In genomic region chr17:187130-187529, GRCh38 we compare ENCODE assay signal across 28 cellular contexts. TPM values are rescaled to one million over a fixed set of nuclear protein-coding genes. Genes with fewer than 3 reads are reported as not detected.
"Had no signal": no experiment of that assay in that cellular context is flagged by ENCODE, and none has a peak within 500 bp of the region (broad histone marks: within the 10 kb centered on the region; RNA-seq: fewer than 3 reads in every experiment).

No MANE protein-coding gene starts in this region.

- H3K9ac ChIP-seq: SK-N-SH had no signal

- H3K27ac ChIP-seq: body of pancreas had no signal

- H3K4me1 Mint-ChIP-seq: central memory CD8-positive, alpha-beta T cell had no signal

- FAIRE-seq: bronchial epithelial cell, RCC 7860 had no signal

- ATAC-seq: activated CD4-positive, CD25-positive, alpha-beta regulatory T cell treated with anti-CD3 and anti-CD28 coated beads, Interleukin-2, amount 50 U/mL, for 24 hours; activated CD8-positive, alpha-beta T cell treated with anti-CD3 and anti-CD28 coated beads for 36 hours; body of pancreas; PC-3 had no signal

- H3K27ac Mint-ChIP-seq: activated CD8-positive, alpha-beta T cell treated with anti-CD3 and anti-CD28 coated beads for 36 hours had no signal

- H3K27me3 ChIP-seq: body of pancreas had no signal

- H3K4me2 ChIP-seq: SK-N-SH had no signal

- H3K9me3 Mint-ChIP-seq: activated CD8-positive, alpha-beta T cell treated with anti-CD3 and anti-CD28 coated beads for 36 hours; central memory CD8-positive, alpha-beta T cell had no signal

- H3K4me3 Mint-ChIP-seq: activated CD8-positive, alpha-beta T cell treated with anti-CD3 and anti-CD28 coated beads for 36 hours; central memory CD8-positive, alpha-beta T cell had no signal

- H3K4me3 ChIP-seq: body of pancreas had no signal

- DNase-seq: activated CD4-positive, alpha-beta T cell treated with anti-CD3 and anti-CD28 coated beads for 4 hours; activated CD8-positive, alpha-beta memory T cell treated with anti-CD3 and anti-CD28 coated beads, Interleukin-2, amount 50 U/mL, for 4 hours; activated CD8-positive, alpha-beta T cell treated with anti-CD3 and anti-CD28 coated beads for 36 hours; activated naive CD4-positive, alpha-beta T cell treated with anti-CD3 and anti-CD28 coated beads, Interleukin-2, amount 50 U/mL, for 16 hours; activated T-cell treated with anti-CD3 and anti-CD28 coated beads, Interleukin-2, amount 50 U/mL, for 1 hour; body of pancreas; KG1; NCI-H1048; NCI-H146; NCI-H187 treated with DMSO at 0.1 percent for 48 hours; NCI-H2081 treated with DMSO at 0.1 percent for 48 hours; NCI-H2171 treated with DMSO at 0.1 percent for 48 hours; NCI-H226; NCI-H526; NCI-H774; PC-3; SIG-M5; SK-N-SH; T-helper 1 cell had no signal

- H3K9me3 ChIP-seq: body of pancreas, SK-N-SH had no signal

RNA-seq across cellular contexts. Expression of gene DOC2B, which starts 5.7 kb away (rescaled TPM):
- total RNA-seq: activated CD8-positive, alpha-beta T cell treated with anti-CD3 and anti-CD28 coated beads for 36 hours; LHCN-M2 had no signal

RNA-seq across cellular contexts. Expression of gene SCGB1C2, which starts 49.8 kb away (rescaled TPM):
- total RNA-seq: activated CD8-positive, alpha-beta T cell treated with anti-CD3 and anti-CD28 coated beads for 36 hours; aorta; body of pancreas; bronchial epithelial cell; LHCN-M2; M059J; NCI-H460; PC-3; T-helper 2 cell treated with Interferon-gamma antibody and Interleukin-4, amounts not matched to agents 100 ng/mL and 5 ng/mL, for 36 hours had no signal
